In the genomic region with DNA sequence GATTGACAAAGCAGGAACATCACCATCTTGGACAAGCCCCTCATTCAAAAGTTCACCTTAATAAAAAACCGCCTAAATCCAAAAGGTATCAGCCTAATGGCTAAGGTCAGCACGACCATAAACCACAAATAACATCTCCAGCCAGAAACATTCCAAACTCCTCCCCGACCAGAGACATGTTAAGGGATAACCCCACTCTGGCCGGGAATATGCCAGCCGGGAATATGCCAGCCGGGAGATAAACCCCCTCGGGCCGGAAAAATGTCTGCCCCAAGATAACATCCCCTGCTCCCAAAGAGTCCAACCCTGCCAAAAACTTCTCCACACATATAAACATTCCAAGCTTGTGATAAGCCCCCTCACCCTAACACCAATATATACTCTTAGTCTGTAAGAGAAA, we compare ENCODE assay signal across 8 cellular contexts. TPM values are rescaled to one million over a fixed set of nuclear protein-coding genes. Genes with fewer than 3 reads are reported as not detected.
DNase-seq lines count a peak whose midpoint lies in the region; ATAC-seq, FAIRE-seq and TF ChIP-seq lines count a peak whose summit lies in the region.

No MANE protein-coding gene starts in this region.

- ATAC-seq in K562 (no peak), GM19455 (IDR thresholded peaks at IDR 0.05; ENCODE audit: unreplicated experiment) (no peak), HG02571 (IDR thresholded peaks at IDR 0.05; ENCODE audit: unreplicated experiment) (no peak)

- in situ Hi-C loops in K562 (cut with MboI) = no loop called here

- H3K9ac ChIP-seq in K562 (ENCODE audit: insufficient read depth in 1 of 2, low read depth in 2 of 2, low read length in 2 of 2) = peak overlapping the region; percentile 83 to 94; a peak in 3 of 4 replicates

- CTCF ChIA-PET in AG04449 (lab: Yijun Ruan, JAX) = interaction anchor here (13.4 kb wide), 1 partner anchor 28 kb away, joined by 126 read pairs; the partner anchor contains the start of gene C1QBP
- CTCF ChIA-PET in K562 (lab: Yijun Ruan, JAX; ENCODE audit: low intra/inter-chr PET ratio) = no interaction called here

- POLR2A ChIA-PET in AG04449 (lab: Yijun Ruan, JAX) = no interaction called here
- POLR2A ChIA-PET in K562 (lab: Yijun Ruan, JAX) = interaction anchor here (1.1 to 2.3 kb wide), 2 partner anchors 18 to 969 kb away, joined by 3 to 15 read pairs; partner anchors contain the start of genes DERL2 and MIS12

- peaks cover 32% of the 10 kb centered on the region; the same call in 2 of the 3 replicates for H3K36me3 ChIP-seq in K562 (ENCODE audit: control insufficient read depth, insufficient read depth, low read length)

- WGBS in K562 (ENCODE audit: insufficient coverage, low coverage, missing lambda C conversion rate) = 3% methylated on average over 7 of the region's 8 CpGs

- no TSS peak for BruUV-seq in K562 (replicated peaks; lab: Mats Ljungman, UMichigan)

- TF ChIP-seq CTCF in AG04449 (IDR thresholded peaks at IDR 0.05; ENCODE audit: insufficient read depth, low read length, missing control alignments) (no peak), HL-60 (IDR thresholded peaks at IDR 0.05; ENCODE audit: insufficient read depth, low read length) (no peak), K562 (IDR thresholded peaks at IDR 0.05 in 2 of 3, conservative IDR thresholded peaks at IDR 0.05 in 1 of 3; ENCODE audit: insufficient read depth in 2 of 3, low read depth in 1 of 3, low read length in 3 of 3) (no peak)

- H3K27me3 ChIP-seq in HL-60 (ENCODE audit: insufficient read depth, poor library complexity, severe bottlenecking) (no peaks in the 10 kb centered on the region), K562 (ENCODE audit: control insufficient read depth in 2 of 2, insufficient read depth in 2 of 2, low read length in 2 of 2) (no peaks in the 10 kb centered on the region), mononuclear cell (ENCODE audit: insufficient read depth, low read length) (no peaks in the 10 kb centered on the region)

- TF ChIP-seq RAD21 in K562 (CRISPR knock-in tag; conservative IDR thresholded peaks at IDR 0.05 in 1 of 2, IDR thresholded peaks at IDR 0.05 in 1 of 2) = no peak

- H3K9me1 ChIP-seq in K562 (ENCODE audit: control insufficient read depth, insufficient read depth, low read length) = no peaks in the 10 kb centered on the region

- H3K27ac ChIP-seq in HL-60 (replicated peaks) (peak overlapping the region; percentile 78; the same call in 1 of the 2 replicates), K562 (ENCODE audit: extremely low read depth, low read depth, low read length) (no peak overlapping the region; the same call in 2 of the 3 replicates)

- H3K4me3 ChIP-seq in AG04449 (ENCODE audit: low read depth, low read length) = peak overlapping the region; percentile 90
- H3K4me3 ChIP-seq in HL-60 (replicated peaks; ENCODE audit: insufficient read depth, low read length) = peak overlapping the region; percentile 66
- peak overlapping the region; percentile 97 for H3K4me3 ChIP-seq in K562
- H3K4me3 ChIP-seq in mononuclear cell (ENCODE audit: low read length) = peak overlapping the region; percentile 61

- TF ChIP-seq POLR2A in K562 (conservative IDR thresholded peaks at IDR 0.05) = no peak

- H3K9me3 ChIP-seq in K562 (replicated peaks; ENCODE audit: control insufficient read depth, insufficient read depth, low read depth, low read length) (no peaks in the 10 kb centered on the region), mononuclear cell (ENCODE audit: low read depth, low read length) (no peaks in the 10 kb centered on the region)

- intact Hi-C loops in K562 (cut with micrococcal nuclease) = no loop called here

- peaks cover 63% of the 10 kb centered on the region for H3K79me2 ChIP-seq in K562 (ENCODE audit: control insufficient read depth, insufficient read depth, low read length)

- H3K4me1 ChIP-seq in K562 (replicated peaks in 1 of 2; ENCODE audit: control insufficient read depth in 2 of 2, insufficient read depth in 2 of 2, low read length in 2 of 2) = peaks cover 4 to 6% of the 10 kb centered on the region in 2 experiments; a peak in 4 of 5 replicates
- H3K4me1 ChIP-seq in mononuclear cell (ENCODE audit: insufficient read depth, low read length) = peaks cover 34% of the 10 kb centered on the region

- 0 out of 2 replicates have a peak, but pooled peaks cover 2% of the 10 kb centered on the region for H4K20me1 ChIP-seq in K562 (replicated peaks; ENCODE audit: control insufficient read depth, insufficient read depth, low read length)

- no peak for TF ChIP-seq EP300 in K562 (IDR thresholded peaks at IDR 0.05; ENCODE audit: low read length)

- H3K4me2 ChIP-seq in K562 (ENCODE audit: insufficient read depth, low read length) = peak overlapping the region; percentile 93

- DNase-seq in AG04449 (ENCODE audit: low read depth, low spot score) (no peak), HL-60 (ENCODE audit: low read depth in 1 of 2, low spot score in 1 of 2) (no peak), K562 (ENCODE audit: extremely low read depth in 1 of 4, low spot score in 3 of 4) (no peak), NCI-H748 (lab: John Stamatoyannopoulos, UW; ENCODE audit: unreplicated experiment) (no peak), DMS79 treated with DMSO at 0.1 percent for 48 hours (lab: John Stamatoyannopoulos, UW) (no peak)

- FAIRE-seq in K562 (lab: Jason Lieb, UNC) = no peak

- H2AFZ ChIP-seq in K562 (ENCODE audit: low read depth, low read length) = no peak overlapping the region

RNA-seq across cellular contexts. Expression of gene DHX33, which starts 1.4 kb away (rescaled TPM):
- total RNA-seq in K562 (2011; cell fraction: chromatin; rRNA removed; ENCODE audit: low replicate concordance) = 25.9 and 28.4 TPM in 2 replicates
- 18.9 and 19.7 TPM in 2 replicates for total RNA-seq in K562 (2011; cell fraction: nucleolus; rRNA removed)
- 15.6 and 18.4 TPM in 2 replicates for total RNA-seq in K562 (2011; cell fraction: nucleoplasm; rRNA removed)
- total RNA-seq in K562 (2014; rRNA removed) = 7.7 and 8.9 TPM in 2 replicates
- total RNA-seq in K562 (2014; rRNA removed; fragmentation: Illumina TruSeq; extraction: Trizol) = 8.8 and 9.3 TPM in 2 replicates
- total RNA-seq in K562 (2015; rRNA removed; fragmentation: Illumina TruSeq; extraction: Trizol) = 8.6 and 9.0 TPM in 2 replicates
- total RNA-seq in K562 (2021) = 19.8 and 20.2 TPM in 2 replicates
- polyA plus RNA-seq in K562 (2011; rRNA removed) = 12.8 and 13.0 TPM in 2 replicates
- 9.9 and 11.7 TPM in 2 replicates for polyA plus RNA-seq in K562 (2011; cell fraction: cytosol; rRNA removed)
- 11.8 and 20.1 TPM in 2 replicates for polyA plus RNA-seq in K562 (2011; cell fraction: nucleus; rRNA removed)
- 7.3 and 13.4 TPM in 2 replicates for polyA plus RNA-seq in K562 (2012)
- polyA plus RNA-seq in K562 (2014; fragmentation: Illumina TruSeq; extraction: Trizol) = 21.0 and 22.5 TPM in 2 replicates
- 1 to 10 TPM; 4.4 to 7.9 TPM for polyA plus RNA-seq in K562 (2014; fragmentation: Nextera tagmentation; extraction: Ambion mirVana)
- polyA plus RNA-seq in K562 (2014; rRNA removed) = 10.4 and 12.3 TPM in 2 replicates
- 19.5 and 21.1 TPM in 2 replicates for polyA minus RNA-seq in K562 (2011; rRNA and poly(A)+ RNA removed)
- polyA minus RNA-seq in K562 (2011; cell fraction: cytosol; rRNA and poly(A)+ RNA removed) = 10.9 and 15.6 TPM in 2 replicates
- polyA minus RNA-seq in K562 (2011; cell fraction: nucleus; rRNA and poly(A)+ RNA removed) = 5.5 and 7.6 TPM in 2 replicates
- 2.9 TPM for total RNA-seq in mononuclear cell

RNA-seq across cellular contexts. Expression of gene DERL2, which starts 18.6 kb away (rescaled TPM):
- total RNA-seq in K562 (2011; cell fraction: chromatin; rRNA removed; ENCODE audit: low replicate concordance) = 37.6 and 66.8 TPM in 2 replicates
- 28.9 and 32.4 TPM in 2 replicates for total RNA-seq in K562 (2011; cell fraction: nucleolus; rRNA removed)
- 52.6 and 69.4 TPM in 2 replicates for total RNA-seq in K562 (2011; cell fraction: nucleoplasm; rRNA removed)
- 11.5 and 15.5 TPM in 2 replicates for total RNA-seq in K562 (2014; rRNA removed)
- 24.5 and 29.8 TPM in 2 replicates for total RNA-seq in K562 (2014; rRNA removed; fragmentation: Illumina TruSeq; extraction: Trizol)
- total RNA-seq in K562 (2015; rRNA removed; fragmentation: Illumina TruSeq; extraction: Trizol) = 21.2 and 22.4 TPM in 2 replicates
- 30.9 and 35.6 TPM in 2 replicates for total RNA-seq in K562 (2021)
- polyA plus RNA-seq in K562 (2011; rRNA removed) = 32.6 and 35.7 TPM in 2 replicates
- polyA plus RNA-seq in K562 (2011; cell fraction: cytosol; rRNA removed) = 11.9 and 26.2 TPM in 2 replicates
- 38.2 and 51.0 TPM in 2 replicates for polyA plus RNA-seq in K562 (2011; cell fraction: nucleus; rRNA removed)
- 24.4 and 27.8 TPM in 2 replicates for polyA plus RNA-seq in K562 (2012)
- polyA plus RNA-seq in K562 (2014; fragmentation: Illumina TruSeq; extraction: Trizol) = 18.5 and 24.8 TPM in 2 replicates
- polyA plus RNA-seq in K562 (2014; fragmentation: Nextera tagmentation; extraction: Ambion mirVana) = 100 to 1,000 TPM; 105 TPM
- polyA plus RNA-seq in K562 (2014; rRNA removed) = 30.7 and 31.0 TPM in 2 replicates
- polyA minus RNA-seq in K562 (2011; rRNA and poly(A)+ RNA removed) = 14.6 and 15.6 TPM in 2 replicates
- 6.7 and 9.0 TPM in 2 replicates for polyA minus RNA-seq in K562 (2011; cell fraction: cytosol; rRNA and poly(A)+ RNA removed)
- 21.9 and 28.2 TPM in 2 replicates for polyA minus RNA-seq in K562 (2011; cell fraction: nucleus; rRNA and poly(A)+ RNA removed)
- total RNA-seq in mononuclear cell = 49.4 TPM

RNA-seq across cellular contexts. Expression of gene MIS12, which starts 18.9 kb away (rescaled TPM):
- 9.9 and 23.9 TPM in 2 replicates for total RNA-seq in K562 (2011; cell fraction: chromatin; rRNA removed; ENCODE audit: low replicate concordance)
- total RNA-seq in K562 (2011; cell fraction: nucleolus; rRNA removed) = 7.5 and 8.8 TPM in 2 replicates
- 13.2 and 17.2 TPM in 2 replicates for total RNA-seq in K562 (2011; cell fraction: nucleoplasm; rRNA removed)
- total RNA-seq in K562 (2014; rRNA removed) (13.4 and 31.9 TPM in 2 replicates), K562 (2014; rRNA removed; fragmentation: Illumina TruSeq; extraction: Trizol) (25.5 and 27.5 TPM in 2 replicates), K562 (2015; rRNA removed; fragmentation: Illumina TruSeq; extraction: Trizol) (23.2 and 25.9 TPM in 2 replicates), K562 (2021) (16.6 and 17.2 TPM in 2 replicates), mononuclear cell (18.9 TPM)
- polyA plus RNA-seq in K562 (2011; rRNA removed) (23.5 and 29.8 TPM in 2 replicates), K562 (2014; fragmentation: Illumina TruSeq; extraction: Trizol) (21.4 and 27.2 TPM in 2 replicates), K562 (2014; fragmentation: Nextera tagmentation; extraction: Ambion mirVana) (10 to 100 TPM; 13.5 to 23.8 TPM), K562 (2014; rRNA removed) (17.3 and 19.1 TPM in 2 replicates)
- polyA plus RNA-seq in K562 (2011; cell fraction: cytosol; rRNA removed) = 6.3 and 10.2 TPM in 2 replicates
- 11.4 and 17.9 TPM in 2 replicates for polyA plus RNA-seq in K562 (2011; cell fraction: nucleus; rRNA removed)
- 15.9 and 18.4 TPM in 2 replicates for polyA plus RNA-seq in K562 (2012)
- 16.3 and 19.1 TPM in 2 replicates for polyA minus RNA-seq in K562 (2011; rRNA and poly(A)+ RNA removed)
- polyA minus RNA-seq in K562 (2011; cell fraction: cytosol; rRNA and poly(A)+ RNA removed) = 7.5 and 9.7 TPM in 2 replicates
- 3.6 and 6.2 TPM in 2 replicates for polyA minus RNA-seq in K562 (2011; cell fraction: nucleus; rRNA and poly(A)+ RNA removed)

RNA-seq across cellular contexts. Expression of gene C1QBP, which starts 28.5 kb away (rescaled TPM):
- 53.8 and 58.8 TPM in 2 replicates for total RNA-seq in K562 (2011; cell fraction: chromatin; rRNA removed; ENCODE audit: low replicate concordance)
- 54.0 and 57.5 TPM in 2 replicates for total RNA-seq in K562 (2011; cell fraction: nucleolus; rRNA removed)
- 80.1 and 85.1 TPM in 2 replicates for total RNA-seq in K562 (2011; cell fraction: nucleoplasm; rRNA removed)
- 383 and 419 TPM in 2 replicates for total RNA-seq in K562 (2014; rRNA removed)
- total RNA-seq in K562 (2014; rRNA removed; fragmentation: Illumina TruSeq; extraction: Trizol) = 625 and 715 TPM in 2 replicates
- 633 and 665 TPM in 2 replicates for total RNA-seq in K562 (2015; rRNA removed; fragmentation: Illumina TruSeq; extraction: Trizol)
- 414 and 433 TPM in 2 replicates for total RNA-seq in K562 (2021)
- 209 and 398 TPM in 2 replicates for polyA plus RNA-seq in K562 (2011; rRNA removed)
- 186 and 265 TPM in 2 replicates for polyA plus RNA-seq in K562 (2011; cell fraction: cytosol; rRNA removed)
- polyA plus RNA-seq in K562 (2011; cell fraction: nucleus; rRNA removed) = 70.9 and 132 TPM in 2 replicates
- polyA plus RNA-seq in K562 (2012) = 238 and 392 TPM in 2 replicates
- 490 and 582 TPM in 2 replicates for polyA plus RNA-seq in K562 (2014; fragmentation: Illumina TruSeq; extraction: Trizol)
- polyA plus RNA-seq in K562 (2014; fragmentation: Nextera tagmentation; extraction: Ambion mirVana) = 100 to 1,000 TPM in 1 of 2 experiments, 10 to 100 TPM in 1; 90.7 to 107 TPM
- 367 and 377 TPM in 2 replicates for polyA plus RNA-seq in K562 (2014; rRNA removed)
- polyA minus RNA-seq in K562 (2011; rRNA and poly(A)+ RNA removed) = 327 and 403 TPM in 2 replicates
- 186 and 189 TPM in 2 replicates for polyA minus RNA-seq in K562 (2011; cell fraction: cytosol; rRNA and poly(A)+ RNA removed)
- polyA minus RNA-seq in K562 (2011; cell fraction: nucleus; rRNA and poly(A)+ RNA removed) = 23.4 and 48.8 TPM in 2 replicates
- total RNA-seq in mononuclear cell = 93.6 TPM

RNA-seq across cellular contexts. Expression of gene RPAIN, which starts 47.4 kb away (rescaled TPM):
- 74.4 and 86.5 TPM in 2 replicates for total RNA-seq in K562 (2011; cell fraction: chromatin; rRNA removed; ENCODE audit: low replicate concordance)
- total RNA-seq in K562 (2011; cell fraction: nucleolus; rRNA removed) = 54.0 and 60.7 TPM in 2 replicates
- 79.5 and 101 TPM in 2 replicates for total RNA-seq in K562 (2011; cell fraction: nucleoplasm; rRNA removed)
- total RNA-seq in K562 (2014; rRNA removed) = 40.2 and 48.4 TPM in 2 replicates
- 37.2 and 38.5 TPM in 2 replicates for total RNA-seq in K562 (2014; rRNA removed; fragmentation: Illumina TruSeq; extraction: Trizol)
- total RNA-seq in K562 (2015; rRNA removed; fragmentation: Illumina TruSeq; extraction: Trizol) = 41.2 and 43.8 TPM in 2 replicates
- 23.5 and 29.6 TPM in 2 replicates for total RNA-seq in K562 (2021)
- 37.7 and 41.6 TPM in 2 replicates for polyA plus RNA-seq in K562 (2011; rRNA removed)
- polyA plus RNA-seq in K562 (2011; cell fraction: cytosol; rRNA removed) = 12.4 and 26.1 TPM in 2 replicates
- polyA plus RNA-seq in K562 (2011; cell fraction: nucleus; rRNA removed) = 48.5 and 59.6 TPM in 2 replicates
- polyA plus RNA-seq in K562 (2012) = 21.7 and 24.4 TPM in 2 replicates
- polyA plus RNA-seq in K562 (2014; fragmentation: Illumina TruSeq; extraction: Trizol) = 27.3 and 29.8 TPM in 2 replicates
- polyA plus RNA-seq in K562 (2014; fragmentation: Nextera tagmentation; extraction: Ambion mirVana) = 10 to 100 TPM; 62.0 to 63.7 TPM
- 34.3 and 41.2 TPM in 2 replicates for polyA plus RNA-seq in K562 (2014; rRNA removed)
- 26.6 and 27.9 TPM in 2 replicates for polyA minus RNA-seq in K562 (2011; rRNA and poly(A)+ RNA removed)
- 9.9 and 10.1 TPM in 2 replicates for polyA minus RNA-seq in K562 (2011; cell fraction: cytosol; rRNA and poly(A)+ RNA removed)
- 19.9 and 36.2 TPM in 2 replicates for polyA minus RNA-seq in K562 (2011; cell fraction: nucleus; rRNA and poly(A)+ RNA removed)
- 51.9 TPM for total RNA-seq in mononuclear cell
